ENCODE assay signal across 19 cellular contexts in the genomic region with DNA sequence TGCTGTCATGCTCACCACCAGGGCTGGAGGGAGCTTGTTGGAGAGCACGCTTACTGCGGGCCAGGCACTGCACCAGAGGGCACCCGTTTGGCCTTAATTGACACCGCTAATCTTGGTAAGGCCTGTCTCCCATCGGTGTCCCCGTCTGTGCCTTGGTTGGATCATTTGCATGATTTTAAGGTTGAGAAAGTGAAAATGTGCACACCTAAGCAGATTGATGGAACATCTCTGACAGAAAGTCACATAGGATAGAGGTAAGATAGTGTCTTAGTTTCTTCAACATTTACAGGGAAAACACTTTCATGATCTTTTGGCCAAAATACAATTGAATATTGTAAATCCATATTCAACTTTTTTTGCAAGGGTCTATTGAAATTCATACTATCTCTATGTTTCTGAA.
DNase-seq lines count a peak whose midpoint lies in the region; ATAC-seq, FAIRE-seq and TF ChIP-seq lines count a peak whose summit lies in the region.
"Had no signal": no experiment of that assay in that cellular context is flagged by ENCODE, and none has a peak within 500 bp of the region (broad histone marks: within the 10 kb centered on the region; RNA-seq: fewer than 3 reads in every experiment).

No MANE protein-coding gene starts in this region.

- H3K27me3 Mint-ChIP-seq in WTC11 (ENCODE audit: low read depth): peaks cover 3% of the 10 kb centered on the region
- H3K27me3 Mint-ChIP-seq in endodermal cell (ENCODE audit: insufficient read depth): no peaks in the 10 kb centered on the region
- H3K27me3 Mint-ChIP-seq in activated CD8-positive, alpha-beta T cell treated with anti-CD3 and anti-CD28 coated beads for 36 hours: peaks cover 8% of the 10 kb centered on the region

- TF ChIP-seq CTCF in A549 (IDR thresholded peaks at IDR 0.05) (no peak), WTC11 (IDR thresholded peaks at IDR 0.05) (no peak), endodermal cell (conservative IDR thresholded peaks at IDR 0.05) (peak; percentile 38), body of pancreas (IDR thresholded peaks at IDR 0.05) (no peak)
- TF ChIP-seq CTCF in activated CD8-positive, alpha-beta T cell treated with anti-CD3 and anti-CD28 coated beads for 36 hours (IDR thresholded peaks at IDR 0.05): no peak

- H3K36me3 ChIP-seq in endodermal cell (ENCODE audit: control insufficient read depth, insufficient read depth, low read length) (no peaks in the 10 kb centered on the region), body of pancreas (replicated peaks in 1 of 2; ENCODE audit: insufficient read depth in 1 of 2, low read depth in 2 of 2) (no peaks in the 10 kb centered on the region)
- H3K36me3 ChIP-seq: BLaER1 had no signal

- DNase-seq in A549 (ENCODE audit: low read depth in 1 of 2, low spot score in 1 of 2) (no peak), Caki2 (ENCODE audit: low read depth) (peak; percentile 12), WTC11 (ENCODE audit: low spot score) (no peak), endodermal cell (no peak), body of pancreas (no peak)
- no peak for DNase-seq in activated CD8-positive, alpha-beta T cell treated with anti-CD3 and anti-CD28 coated beads for 36 hours
- DNase-seq: Calu3; CD4-positive, CD25-positive, alpha-beta regulatory T cell; CD8-positive, alpha-beta memory T cell; DMS53; DMS79 treated with DMSO at 0.1 percent for 48 hours; GF-D8; GOT3; H7; HCEC 1CT had no signal

- TF ChIP-seq POLR2A in A549 (IDR thresholded peaks at IDR 0.05; ENCODE audit: low read length): no peak
- TF ChIP-seq POLR2A in body of pancreas (IDR thresholded peaks at IDR 0.05): no peak

- H3K27ac Mint-ChIP-seq in WTC11: no peak overlapping the region
- H3K27ac Mint-ChIP-seq in endodermal cell: no peak overlapping the region
- no peak overlapping the region for H3K27ac Mint-ChIP-seq in activated CD8-positive, alpha-beta T cell treated with anti-CD3 and anti-CD28 coated beads for 36 hours
- H3K27ac Mint-ChIP-seq: B cell; CD4-positive, CD25-positive, alpha-beta regulatory T cell; CD8-positive, alpha-beta memory T cell had no signal

- no peaks in the 10 kb centered on the region for H3K27me3 ChIP-seq in endodermal cell (ENCODE audit: control insufficient read depth, insufficient read depth, low read length, poor library complexity, severe bottlenecking)
- no peaks in the 10 kb centered on the region for H3K27me3 ChIP-seq in body of pancreas
- H3K27me3 ChIP-seq: BLaER1 had no signal

- H3K4me2 ChIP-seq in A549: no peak overlapping the region
- H3K4me2 ChIP-seq: BLaER1 had no signal

- H3K27ac ChIP-seq in A549 (peak overlapping the region in 1 of 2 experiments; percentile 75; a peak in 1 of 6 replicates), endodermal cell (ENCODE audit: low read depth, low read length) (no peak overlapping the region), body of pancreas (no peak overlapping the region)
- H3K27ac ChIP-seq: BLaER1 had no signal

- CTCF ChIA-PET in A549 (lab: Yijun Ruan, JAX): interaction anchor here (0.9 to 1.4 kb wide), 3 partner anchors 9 to 97 kb away, joined by 3 to 4 read pairs (median 3); no protein-coding TSS in a partner anchor
- CTCF ChIA-PET in WTC11 (lab: Charles Lee): interaction anchor here (0.6 to 1.4 kb wide), 2 partner anchors 14 to 694 kb away, joined by 3 read pairs; no protein-coding TSS in a partner anchor
- CTCF ChIA-PET in activated CD8-positive, alpha-beta T cell treated with anti-CD3 and anti-CD28 coated beads for 36 hours (lab: Charles Lee): no interaction called here

- H3K4me1 ChIP-seq in A549 (peaks cover 25% of the 10 kb centered on the region), endodermal cell (ENCODE audit: control insufficient read depth, insufficient read depth, low read length) (no peaks in the 10 kb centered on the region), body of pancreas (peaks cover 27% of the 10 kb centered on the region)
- H3K4me1 ChIP-seq: BLaER1 had no signal

- peaks cover 3% of the 10 kb centered on the region; the same call in 1 of the 2 replicates for H3K4me1 Mint-ChIP-seq in WTC11
- H3K4me1 Mint-ChIP-seq in endodermal cell: peaks cover 7% of the 10 kb centered on the region
- H3K4me1 Mint-ChIP-seq in activated CD8-positive, alpha-beta T cell treated with anti-CD3 and anti-CD28 coated beads for 36 hours (ENCODE audit: low read depth): peaks cover 4% of the 10 kb centered on the region
- H3K4me1 Mint-ChIP-seq: B cell; CD4-positive, CD25-positive, alpha-beta regulatory T cell; CD8-positive, alpha-beta memory T cell had no signal

- H3K4me3 ChIP-seq in A549 (no peak overlapping the region), endodermal cell (ENCODE audit: low read length) (no peak overlapping the region), body of pancreas (no peak overlapping the region)
- H3K4me3 ChIP-seq: BLaER1 had no signal

- WGBS in A549 (ENCODE audit: missing lambda C conversion rate): 91% methylated on average over 6 of the region's 6 CpGs
- 92 to 97% methylated on average over 4 to 6 of the region's 6 CpGs for WGBS in endodermal cell (ENCODE audit: insufficient coverage in 1 of 2, insufficient read length in 1 of 2), 2 experiments
- WGBS in body of pancreas, 2 donors: 93 to 95% methylated on average over 6 of the region's 6 CpGs

- intact Hi-C loops in activated CD8-positive, alpha-beta T cell treated with anti-CD3 and anti-CD28 coated beads for 36 hours (cut with micrococcal nuclease): no loop called here
- intact Hi-C loops in body of pancreas (cut with DNase I): no loop called here

- TF ChIP-seq RAD21 in A549 (conservative IDR thresholded peaks at IDR 0.05 in 1 of 2, IDR thresholded peaks at IDR 0.05 in 1 of 2): no peak

- ATAC-seq in A549 (peak in 1 of 2 experiments; percentile 48; a peak in 1 of 6 replicates), WTC11 (peak; percentile 48; the same call in 1 of the 2 replicates), HG02642 (IDR thresholded peaks at IDR 0.05; ENCODE audit: poor library complexity, unreplicated experiment) (no peak), body of pancreas (no peak)
- no peak for ATAC-seq in activated CD8-positive, alpha-beta T cell treated with anti-CD3 and anti-CD28 coated beads for 36 hours

- no peak overlapping the region for H3K9ac ChIP-seq in endodermal cell (ENCODE audit: extremely low read depth, low read length, poor library complexity, severe bottlenecking)
- H3K9ac ChIP-seq: BLaER1 had no signal

- POLR2A ChIA-PET in A549 (lab: Yijun Ruan, JAX): no interaction called here
- POLR2A ChIA-PET in WTC11 (lab: Charles Lee): interaction anchor here (0.7 kb wide), 1 partner anchor 203 kb away, joined by 5 read pairs; no protein-coding TSS in a partner anchor
- POLR2A ChIA-PET in activated CD8-positive, alpha-beta T cell treated with anti-CD3 and anti-CD28 coated beads for 36 hours (lab: Charles Lee): interaction anchor here (0.5 kb wide), 1 partner anchor 81 kb away, joined by 3 read pairs; no protein-coding TSS in a partner anchor

- H3K9me3 Mint-ChIP-seq in WTC11 (peaks cover 29% of the 10 kb centered on the region), endodermal cell (peaks cover 15% of the 10 kb centered on the region)
- H3K9me3 Mint-ChIP-seq in activated CD8-positive, alpha-beta T cell treated with anti-CD3 and anti-CD28 coated beads for 36 hours: no peaks in the 10 kb centered on the region
- H3K9me3 Mint-ChIP-seq: CD8-positive, alpha-beta memory T cell had no signal

- in situ Hi-C loops in Caki2 (cut with HindIII; ENCODE audit: low pct_unique_long_range_greater_than_20kb, low sequenced_read_pairs): no loop called here

- H3K36me3 Mint-ChIP-seq in WTC11 (peaks cover 28% of the 10 kb centered on the region), endodermal cell (ENCODE audit: low read depth) (no peaks in the 10 kb centered on the region)
- no peaks in the 10 kb centered on the region for H3K36me3 Mint-ChIP-seq in activated CD8-positive, alpha-beta T cell treated with anti-CD3 and anti-CD28 coated beads for 36 hours (ENCODE audit: low read depth)
- H3K36me3 Mint-ChIP-seq: CD4-positive, CD25-positive, alpha-beta regulatory T cell; CD8-positive, alpha-beta memory T cell had no signal

- no peak for FAIRE-seq in A549 (lab: Jason Lieb, UNC)
- FAIRE-seq: GM12891 had no signal

- no peaks in the 10 kb centered on the region for H3K9me3 ChIP-seq in A549
- peaks cover 8% of the 10 kb centered on the region for H3K9me3 ChIP-seq in endodermal cell (ENCODE audit: control insufficient read depth, low read length)
- H3K9me3 ChIP-seq in body of pancreas: no peaks in the 10 kb centered on the region

- no peak for TF ChIP-seq EP300 in A549 (IDR thresholded peaks at IDR 0.05)

- H3K4me3 Mint-ChIP-seq in WTC11 (no peak overlapping the region), endodermal cell (no peak overlapping the region)
- no peak overlapping the region for H3K4me3 Mint-ChIP-seq in activated CD8-positive, alpha-beta T cell treated with anti-CD3 and anti-CD28 coated beads for 36 hours
- H3K4me3 Mint-ChIP-seq: B cell; CD4-positive, CD25-positive, alpha-beta regulatory T cell; CD8-positive, alpha-beta memory T cell had no signal

TF ChIP-seq in A549, 52 proteins besides CTCF, POLR2A, EP300 and RAD21:
- TF ChIP-seq HOXB5 (CRISPR knock-in tag; IDR thresholded peaks at IDR 0.05) (no peak), MAFK (IDR thresholded peaks at IDR 0.05; ENCODE audit: partially characterized antibody) (peak; percentile 71), HES2 (IDR thresholded peaks at IDR 0.05) (no peak)

TF ChIP-seq in WTC11, 78 proteins besides CTCF, POLR2A, EP300 and RAD21 (continues in another document):
- TF ChIP-seq, protein P1, sequence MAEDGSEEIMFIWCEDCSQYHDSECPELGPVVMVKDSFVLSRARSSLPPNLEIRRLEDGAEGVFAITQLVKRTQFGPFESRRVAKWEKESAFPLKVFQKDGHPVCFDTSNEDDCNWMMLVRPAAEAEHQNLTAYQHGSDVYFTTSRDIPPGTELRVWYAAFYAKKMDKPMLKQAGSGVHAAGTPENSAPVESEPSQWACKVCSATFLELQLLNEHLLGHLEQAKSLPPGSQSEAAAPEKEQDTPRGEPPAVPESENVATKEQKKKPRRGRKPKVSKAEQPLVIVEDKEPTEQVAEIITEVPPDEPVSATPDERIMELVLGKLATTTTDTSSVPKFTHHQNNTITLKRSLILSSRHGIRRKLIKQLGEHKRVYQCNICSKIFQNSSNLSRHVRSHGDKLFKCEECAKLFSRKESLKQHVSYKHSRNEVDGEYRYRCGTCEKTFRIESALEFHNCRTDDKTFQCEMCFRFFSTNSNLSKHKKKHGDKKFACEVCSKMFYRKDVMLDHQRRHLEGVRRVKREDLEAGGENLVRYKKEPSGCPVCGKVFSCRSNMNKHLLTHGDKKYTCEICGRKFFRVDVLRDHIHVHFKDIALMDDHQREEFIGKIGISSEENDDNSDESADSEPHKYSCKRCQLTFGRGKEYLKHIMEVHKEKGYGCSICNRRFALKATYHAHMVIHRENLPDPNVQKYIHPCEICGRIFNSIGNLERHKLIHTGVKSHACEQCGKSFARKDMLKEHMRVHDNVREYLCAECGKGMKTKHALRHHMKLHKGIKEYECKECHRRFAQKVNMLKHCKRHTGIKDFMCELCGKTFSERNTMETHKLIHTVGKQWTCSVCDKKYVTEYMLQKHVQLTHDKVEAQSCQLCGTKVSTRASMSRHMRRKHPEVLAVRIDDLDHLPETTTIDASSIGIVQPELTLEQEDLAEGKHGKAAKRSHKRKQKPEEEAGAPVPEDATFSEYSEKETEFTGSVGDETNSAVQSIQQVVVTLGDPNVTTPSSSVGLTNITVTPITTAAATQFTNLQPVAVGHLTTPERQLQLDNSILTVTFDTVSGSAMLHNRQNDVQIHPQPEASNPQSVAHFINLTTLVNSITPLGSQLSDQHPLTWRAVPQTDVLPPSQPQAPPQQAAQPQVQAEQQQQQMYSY (CRISPR knock-in tag; IDR thresholded peaks at IDR 0.05): no peak
